ENCODE assay signal across 15 cellular contexts in genomic region chr10:56318816-56319215, GRCh38. TPM values are rescaled to one million over a fixed set of nuclear protein-coding genes. Genes with fewer than 3 reads are reported as not detected.
DNase-seq lines count a peak whose midpoint lies in the region; ATAC-seq lines count a peak whose summit lies in the region.
"Had no signal": no experiment of that assay in that cellular context is flagged by ENCODE, and none has a peak within 500 bp of the region (broad histone marks: within the 10 kb centered on the region; RNA-seq: fewer than 3 reads in every experiment).

No MANE protein-coding gene starts in this region.

- H3K36me3 Mint-ChIP-seq in T-helper 2 cell treated with Interferon-gamma antibody and Interleukin-4, amounts not matched to agents 5 μg/mL and 100 μg/mL, for 36 hours (ENCODE audit: low read depth) = no peaks in the 10 kb centered on the region

- H3K9ac ChIP-seq in Karpas-422 (ENCODE audit: low read length) = no peak overlapping the region
- H3K9ac ChIP-seq: SK-N-SH had no signal

- H3K9me3 Mint-ChIP-seq in T-helper 2 cell treated with Interferon-gamma antibody and Interleukin-4, amounts not matched to agents 5 μg/mL and 100 μg/mL, for 36 hours = no peaks in the 10 kb centered on the region

- H3K79me2 ChIP-seq in Karpas-422 (ENCODE audit: low read length) = no peaks in the 10 kb centered on the region

- H3K4me3 Mint-ChIP-seq in T-helper 2 cell treated with Interferon-gamma antibody and Interleukin-4, amounts not matched to agents 5 μg/mL and 100 μg/mL, for 36 hours = no peak overlapping the region

- H3K36me3 ChIP-seq in Karpas-422 (ENCODE audit: insufficient read depth, low read length) = no peaks in the 10 kb centered on the region
- H3K36me3 ChIP-seq: lower lobe of right lung, MG63, uterus had no signal

- H3K9me2 ChIP-seq in Karpas-422 (replicated peaks; ENCODE audit: insufficient read depth, low read length) = no peaks in the 10 kb centered on the region
- H3K9me2 ChIP-seq: SK-N-SH had no signal

- no peak overlapping the region for H2AFZ ChIP-seq in Karpas-422 (ENCODE audit: low read length)

- H4K20me1 ChIP-seq in Karpas-422 (ENCODE audit: insufficient read depth, low read depth, low read length) = no peaks in the 10 kb centered on the region

- no peaks in the 10 kb centered on the region for H3K27me3 Mint-ChIP-seq in T-helper 2 cell treated with Interferon-gamma antibody and Interleukin-4, amounts not matched to agents 5 μg/mL and 100 μg/mL, for 36 hours (ENCODE audit: low read depth)

- H3K27ac Mint-ChIP-seq in T-helper 2 cell treated with Interferon-gamma antibody and Interleukin-4, amounts not matched to agents 5 μg/mL and 100 μg/mL, for 36 hours = no peak overlapping the region

- H3K4me3 ChIP-seq in Karpas-422 (ENCODE audit: low read length) = no peak overlapping the region
- H3K4me3 ChIP-seq: lower lobe of right lung, MG63, uterus had no signal

- H3K9me3 ChIP-seq in Karpas-422 (ENCODE audit: low read length) = peaks cover 19% of the 10 kb centered on the region
- H3K9me3 ChIP-seq: lower lobe of right lung, MG63, SK-N-SH, uterus had no signal

- no peak for DNase-seq in HT-29 (ENCODE audit: low spot score)
- no peak for DNase-seq in Karpas-422
- DNase-seq in ureter (ENCODE audit: low spot score) = no peak
- DNase-seq in T-helper 2 cell treated with Interferon-gamma antibody and Interleukin-4, amounts not matched to agents 5 μg/mL and 100 μg/mL, for 36 hours (ENCODE audit: low spot score) = no peak
- DNase-seq: DMS79; lower lobe of right lung; MG63; occipital lobe; SK-N-SH; stimulated activated CD4-positive, alpha-beta T cell treated with anti-CD3 and anti-CD28 coated beads, Interleukin-12 subunit alpha, Interleukin-12 subunit beta, amount 100 ng/mL, for 4 hours; uterus had no signal

- no peak overlapping the region for H3K27ac ChIP-seq in Karpas-422 (ENCODE audit: low read length)
- H3K27ac ChIP-seq: lower lobe of right lung, uterus had no signal

- H3K4me1 ChIP-seq in Karpas-422 (ENCODE audit: low read length) = no peaks in the 10 kb centered on the region
- H3K4me1 ChIP-seq: lower lobe of right lung, uterus had no signal

- ATAC-seq in GM18499 (IDR thresholded peaks at IDR 0.05; ENCODE audit: insufficient read depth, unreplicated experiment) = peak; percentile 1
- peak; percentile 24 for ATAC-seq in GM19452 (IDR thresholded peaks at IDR 0.05; ENCODE audit: unreplicated experiment)
- ATAC-seq in HG02852 (IDR thresholded peaks at IDR 0.05; ENCODE audit: unreplicated experiment) = peak; percentile 15
- ATAC-seq in HG03521 (IDR thresholded peaks at IDR 0.05; ENCODE audit: unreplicated experiment) = peak; percentile 7
- ATAC-seq: lower lobe of right lung had no signal

- no peak overlapping the region for H3K4me2 ChIP-seq in Karpas-422 (ENCODE audit: low read depth, low read length, poor library complexity, severe bottlenecking)
- H3K4me2 ChIP-seq: SK-N-SH had no signal

- no peaks in the 10 kb centered on the region for H3K4me1 Mint-ChIP-seq in T-helper 2 cell treated with Interferon-gamma antibody and Interleukin-4, amounts not matched to agents 5 μg/mL and 100 μg/mL, for 36 hours (ENCODE audit: low read depth)

- H3K27me3 ChIP-seq in Karpas-422 (ENCODE audit: low read length) = no peaks in the 10 kb centered on the region
- H3K27me3 ChIP-seq: MG63, uterus had no signal

RNA-seq across cellular contexts. Expression of gene ZWINT, which starts 42.2 kb away (rescaled TPM):
- total RNA-seq in HT-29 (2014; rRNA removed; shearing (Covaris generic)) = 138 TPM in 2 replicates
- 24.9 and 40.8 TPM in 2 replicates for total RNA-seq in Karpas-422 (2014; rRNA removed; shearing (Covaris generic); ENCODE audit: low replicate concordance)
- total RNA-seq in ureter = 4.9 TPM
